Comparison of ENCODE assay signal across 1 cellular context in the genomic region with DNA sequence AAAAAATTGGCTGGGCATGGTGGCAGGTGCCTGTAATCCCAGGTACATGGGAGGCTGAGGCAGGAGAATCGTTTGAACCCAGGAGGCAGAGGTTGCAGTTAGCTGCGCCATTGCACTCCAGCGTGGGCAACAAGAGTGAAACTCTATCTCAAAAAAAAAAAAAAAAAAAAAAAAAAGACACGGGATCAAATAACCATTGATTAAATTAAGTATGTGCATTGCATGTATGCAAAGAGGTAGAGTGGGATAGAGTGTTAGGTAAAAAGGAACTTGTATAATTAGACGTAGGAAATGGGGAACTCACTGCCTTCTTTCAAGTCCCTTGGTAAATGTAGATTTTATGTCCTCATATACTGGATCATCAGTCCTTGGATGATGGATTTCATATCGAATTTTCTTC.
TF ChIP-seq lines count a peak whose summit lies in the region.

No MANE protein-coding gene starts in this region.

TF ChIP-seq in GM12878, 131 proteins besides CTCF, POLR2A, EP300 and RAD21 (continued from another document):
- TF ChIP-seq MTA2 (IDR thresholded peaks at IDR 0.05; ENCODE audit: low read depth) (no peak), CHD1 (IDR thresholded peaks at IDR 0.05; ENCODE audit: low read depth, low read length) (no peak), NFYA (IDR thresholded peaks at IDR 0.05; ENCODE audit: borderline replicate concordance, low read depth, low read length) (no peak), ZBED1 (IDR thresholded peaks at IDR 0.05; ENCODE audit: borderline replicate concordance) (no peak), STAT3 (IDR thresholded peaks at IDR 0.05; ENCODE audit: low read depth, low read length) (no peak), FOXK2 (IDR thresholded peaks at IDR 0.05) (no peak), KLF5 (IDR thresholded peaks at IDR 0.05; ENCODE audit: partially characterized antibody) (no peak), GATAD2B (conservative IDR thresholded peaks at IDR 0.05; ENCODE audit: low read depth) (no peak)
- TF ChIP-seq, protein P1, sequence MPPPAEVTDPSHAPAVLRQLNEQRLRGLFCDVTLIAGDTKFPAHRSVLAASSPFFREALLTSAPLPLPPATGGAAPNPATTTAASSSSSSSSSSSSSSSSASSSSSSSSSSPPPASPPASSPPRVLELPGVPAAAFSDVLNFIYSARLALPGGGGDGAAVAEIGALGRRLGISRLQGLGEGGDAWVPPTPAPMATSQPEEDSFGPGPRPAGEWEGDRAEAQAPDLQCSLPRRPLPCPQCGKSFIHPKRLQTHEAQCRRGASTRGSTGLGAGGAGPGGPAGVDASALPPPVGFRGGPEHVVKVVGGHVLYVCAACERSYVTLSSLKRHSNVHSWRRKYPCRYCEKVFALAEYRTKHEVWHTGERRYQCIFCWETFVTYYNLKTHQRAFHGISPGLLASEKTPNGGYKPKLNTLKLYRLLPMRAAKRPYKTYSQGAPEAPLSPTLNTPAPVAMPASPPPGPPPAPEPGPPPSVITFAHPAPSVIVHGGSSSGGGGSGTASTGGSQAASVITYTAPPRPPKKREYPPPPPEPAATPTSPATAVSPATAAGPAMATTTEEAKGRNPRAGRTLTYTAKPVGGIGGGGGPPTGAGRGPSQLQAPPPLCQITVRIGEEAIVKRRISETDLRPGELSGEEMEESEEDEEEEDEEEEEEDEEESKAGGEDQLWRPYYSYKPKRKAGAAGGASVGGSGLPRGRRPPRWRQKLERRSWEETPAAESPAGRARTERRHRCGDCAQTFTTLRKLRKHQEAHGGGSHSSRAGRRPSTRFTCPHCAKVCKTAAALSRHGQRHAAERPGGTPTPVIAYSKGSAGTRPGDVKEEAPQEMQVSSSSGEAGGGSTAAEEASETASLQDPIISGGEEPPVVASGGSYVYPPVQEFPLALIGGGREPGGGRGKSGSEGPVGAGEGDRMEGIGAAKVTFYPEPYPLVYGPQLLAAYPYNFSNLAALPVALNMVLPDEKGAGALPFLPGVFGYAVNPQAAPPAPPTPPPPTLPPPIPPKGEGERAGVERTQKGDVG (CRISPR knock-in tag; IDR thresholded peaks at IDR 0.05): no peak
- TF ChIP-seq, protein P2, sequence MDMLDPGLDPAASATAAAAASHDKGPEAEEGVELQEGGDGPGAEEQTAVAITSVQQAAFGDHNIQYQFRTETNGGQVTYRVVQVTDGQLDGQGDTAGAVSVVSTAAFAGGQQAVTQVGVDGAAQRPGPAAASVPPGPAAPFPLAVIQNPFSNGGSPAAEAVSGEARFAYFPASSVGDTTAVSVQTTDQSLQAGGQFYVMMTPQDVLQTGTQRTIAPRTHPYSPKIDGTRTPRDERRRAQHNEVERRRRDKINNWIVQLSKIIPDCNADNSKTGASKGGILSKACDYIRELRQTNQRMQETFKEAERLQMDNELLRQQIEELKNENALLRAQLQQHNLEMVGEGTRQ (IDR thresholded peaks at IDR 0.05; ENCODE audit: borderline replicate concordance, low read depth, low read length): no peak
- TF ChIP-seq, protein P3, sequence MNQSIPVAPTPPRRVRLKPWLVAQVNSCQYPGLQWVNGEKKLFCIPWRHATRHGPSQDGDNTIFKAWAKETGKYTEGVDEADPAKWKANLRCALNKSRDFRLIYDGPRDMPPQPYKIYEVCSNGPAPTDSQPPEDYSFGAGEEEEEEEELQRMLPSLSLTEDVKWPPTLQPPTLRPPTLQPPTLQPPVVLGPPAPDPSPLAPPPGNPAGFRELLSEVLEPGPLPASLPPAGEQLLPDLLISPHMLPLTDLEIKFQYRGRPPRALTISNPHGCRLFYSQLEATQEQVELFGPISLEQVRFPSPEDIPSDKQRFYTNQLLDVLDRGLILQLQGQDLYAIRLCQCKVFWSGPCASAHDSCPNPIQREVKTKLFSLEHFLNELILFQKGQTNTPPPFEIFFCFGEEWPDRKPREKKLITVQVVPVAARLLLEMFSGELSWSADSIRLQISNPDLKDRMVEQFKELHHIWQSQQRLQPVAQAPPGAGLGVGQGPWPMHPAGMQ (IDR thresholded peaks at IDR 0.05; ENCODE audit: borderline replicate concordance): no peak
- TF ChIP-seq, protein P4, sequence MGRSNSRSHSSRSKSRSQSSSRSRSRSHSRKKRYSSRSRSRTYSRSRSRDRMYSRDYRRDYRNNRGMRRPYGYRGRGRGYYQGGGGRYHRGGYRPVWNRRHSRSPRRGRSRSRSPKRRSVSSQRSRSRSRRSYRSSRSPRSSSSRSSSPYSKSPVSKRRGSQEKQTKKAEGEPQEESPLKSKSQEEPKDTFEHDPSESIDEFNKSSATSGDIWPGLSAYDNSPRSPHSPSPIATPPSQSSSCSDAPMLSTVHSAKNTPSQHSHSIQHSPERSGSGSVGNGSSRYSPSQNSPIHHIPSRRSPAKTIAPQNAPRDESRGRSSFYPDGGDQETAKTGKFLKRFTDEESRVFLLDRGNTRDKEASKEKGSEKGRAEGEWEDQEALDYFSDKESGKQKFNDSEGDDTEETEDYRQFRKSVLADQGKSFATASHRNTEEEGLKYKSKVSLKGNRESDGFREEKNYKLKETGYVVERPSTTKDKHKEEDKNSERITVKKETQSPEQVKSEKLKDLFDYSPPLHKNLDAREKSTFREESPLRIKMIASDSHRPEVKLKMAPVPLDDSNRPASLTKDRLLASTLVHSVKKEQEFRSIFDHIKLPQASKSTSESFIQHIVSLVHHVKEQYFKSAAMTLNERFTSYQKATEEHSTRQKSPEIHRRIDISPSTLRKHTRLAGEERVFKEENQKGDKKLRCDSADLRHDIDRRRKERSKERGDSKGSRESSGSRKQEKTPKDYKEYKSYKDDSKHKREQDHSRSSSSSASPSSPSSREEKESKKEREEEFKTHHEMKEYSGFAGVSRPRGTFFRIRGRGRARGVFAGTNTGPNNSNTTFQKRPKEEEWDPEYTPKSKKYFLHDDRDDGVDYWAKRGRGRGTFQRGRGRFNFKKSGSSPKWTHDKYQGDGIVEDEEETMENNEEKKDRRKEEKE (IDR thresholded peaks at IDR 0.05): no peak
